17 cellular contexts compared by ENCODE assay signal in genomic region chr6:142848156-142848555, GRCh38.
DNase-seq lines count a peak whose midpoint lies in the region; ATAC-seq and TF ChIP-seq lines count a peak whose summit lies in the region.
"Had no signal": no experiment of that assay in that cellular context is flagged by ENCODE, and none has a peak within 500 bp of the region (broad histone marks: within the 10 kb centered on the region; RNA-seq: fewer than 3 reads in every experiment).

No MANE protein-coding gene starts in this region.

- H3K9me3 Mint-ChIP-seq in activated CD4-positive, alpha-beta memory T cell treated with anti-CD3 and anti-CD28 coated beads for 36 hours = no peaks in the 10 kb centered on the region
- no peaks in the 10 kb centered on the region for H3K9me3 Mint-ChIP-seq in activated CD4-positive, alpha-beta memory T cell treated with anti-CD3 and anti-CD28 coated beads, Interleukin-2, amount 10 ng/mL, durations not matched to agents 7 days and 5 days
- no peaks in the 10 kb centered on the region for H3K9me3 Mint-ChIP-seq in activated T-helper 17 cell treated with anti-CD3 and anti-CD28 coated beads, Interleukin-2, amount 50 U/mL, for 72 hours

- no peaks in the 10 kb centered on the region for H3K27me3 Mint-ChIP-seq in activated CD4-positive, alpha-beta memory T cell treated with anti-CD3 and anti-CD28 coated beads for 36 hours
- H3K27me3 Mint-ChIP-seq in activated CD4-positive, alpha-beta memory T cell treated with anti-CD3 and anti-CD28 coated beads, Interleukin-2, amount 10 ng/mL, durations not matched to agents 7 days and 5 days = no peaks in the 10 kb centered on the region
- H3K27me3 Mint-ChIP-seq in activated T-helper 17 cell treated with anti-CD3 and anti-CD28 coated beads, Interleukin-2, amount 50 U/mL, for 72 hours = no peaks in the 10 kb centered on the region

- no peak for DNase-seq in activated CD4-positive, alpha-beta memory T cell treated with anti-CD3 and anti-CD28 coated beads for 36 hours
- no peak for DNase-seq in activated CD4-positive, alpha-beta memory T cell treated with anti-CD3 and anti-CD28 coated beads, Interleukin-2, amount 10 ng/mL, durations not matched to agents 7 days and 5 days
- DNase-seq in GM23248 (no peak), psoas muscle (no peak)
- DNase-seq in stimulated activated CD4-positive, alpha-beta T cell treated with anti-CD3 and anti-CD28 coated beads, Interleukin-2, amount 100 ng/mL, for 24 hours = no peak
- DNase-seq: activated CD4-positive, alpha-beta T cell treated with anti-CD3 and anti-CD28 coated beads for 1 hour; Caco-2; GF-D8; NCI-H1930; NCI-H510A treated with DMSO at 0.1 percent for 48 hours; posterior cingulate gyrus; T-helper 1 cell had no signal

- intact Hi-C loops in activated CD4-positive, alpha-beta memory T cell treated with anti-CD3 and anti-CD28 coated beads for 36 hours (cut with micrococcal nuclease) = loop anchor here (5.0 kb wide), 1 partner anchor 156 kb away; no protein-coding TSS in a partner anchor
- intact Hi-C loops in psoas muscle (cut with DNase I) = loop anchor here (5.0 kb wide), 2 partner anchors 34 to 99 kb away; partner anchors contain the start of gene HIVEP2 (in 1 of the 2)

- no peaks in the 10 kb centered on the region for H3K27me3 ChIP-seq in GM23248 (replicated peaks; ENCODE audit: insufficient read depth)
- H3K27me3 ChIP-seq in psoas muscle (ENCODE audit: insufficient read depth in 3 of 3, low read length in 2 of 3) = no peaks in the 10 kb centered on the region
- H3K27me3 ChIP-seq: hepatocyte had no signal

- H3K4me1 Mint-ChIP-seq in activated CD4-positive, alpha-beta memory T cell treated with anti-CD3 and anti-CD28 coated beads for 36 hours (ENCODE audit: low read depth) = peaks cover 97% of the 10 kb centered on the region
- H3K4me1 Mint-ChIP-seq in activated CD4-positive, alpha-beta memory T cell treated with anti-CD3 and anti-CD28 coated beads, Interleukin-2, amount 10 ng/mL, durations not matched to agents 7 days and 5 days = peaks cover 92% of the 10 kb centered on the region
- peaks cover 72% of the 10 kb centered on the region for H3K4me1 Mint-ChIP-seq in activated T-helper 17 cell treated with anti-CD3 and anti-CD28 coated beads, Interleukin-2, amount 50 U/mL, for 72 hours

- peak overlapping the region; percentile 93 for H3K27ac ChIP-seq in GM23248
- peak overlapping the region; percentile 89 for H3K27ac ChIP-seq in psoas muscle

- H3K4me1 ChIP-seq in GM23248 (ENCODE audit: insufficient read depth) (peaks cover 91% of the 10 kb centered on the region), psoas muscle (peaks cover 91% of the 10 kb centered on the region)

- no peaks in the 10 kb centered on the region for H3K36me3 ChIP-seq in GM23248 (ENCODE audit: low read depth)
- H3K36me3 ChIP-seq in psoas muscle (ENCODE audit: insufficient read depth in 1 of 2, low read depth in 1 of 2) = no peaks in the 10 kb centered on the region

- peaks cover 93% of the 10 kb centered on the region for H3K79me2 ChIP-seq in GM23248 (ENCODE audit: insufficient read depth)

- ATAC-seq in activated T-helper 17 cell treated with anti-CD3 and anti-CD28 coated beads, Interleukin-2, amount 50 U/mL, for 72 hours (replicated peaks) = no peak
- no peak for ATAC-seq in psoas muscle
- no peak for ATAC-seq in HG03520 (IDR thresholded peaks at IDR 0.05; ENCODE audit: unreplicated experiment)
- ATAC-seq in GM18511 (IDR thresholded peaks at IDR 0.05; ENCODE audit: unreplicated experiment) = no peak
- ATAC-seq: esophagus mucosa had no signal

- peaks cover 76% of the 10 kb centered on the region for H3F3A ChIP-seq in GM23248 (ENCODE audit: insufficient read depth)

- no peak overlapping the region for H3K4me2 ChIP-seq in GM23248 (ENCODE audit: unreplicated experiment)
- H3K4me2 ChIP-seq: hepatocyte had no signal

- POLR2A ChIA-PET in activated CD4-positive, alpha-beta memory T cell treated with anti-CD3 and anti-CD28 coated beads for 36 hours (lab: Charles Lee) = interaction anchor here (1.2 to 1.3 kb wide), 2 partner anchors 9 to 98 kb away, joined by 4 to 5 read pairs; no protein-coding TSS in a partner anchor
- POLR2A ChIA-PET in activated CD4-positive, alpha-beta memory T cell treated with anti-CD3 and anti-CD28 coated beads, Interleukin-2, amount 10 ng/mL, durations not matched to agents 7 days and 5 days (lab: Charles Lee) = interaction anchor here (0.7 to 13.2 kb wide), 12 partner anchors 9 to 99 kb away, joined by 3 to 202 read pairs (median 4); no protein-coding TSS in a partner anchor

- peak overlapping the region; percentile 52 for H3K27ac Mint-ChIP-seq in activated CD4-positive, alpha-beta memory T cell treated with anti-CD3 and anti-CD28 coated beads for 36 hours
- no peak overlapping the region for H3K27ac Mint-ChIP-seq in activated CD4-positive, alpha-beta memory T cell treated with anti-CD3 and anti-CD28 coated beads, Interleukin-2, amount 10 ng/mL, durations not matched to agents 7 days and 5 days
- H3K27ac Mint-ChIP-seq in activated T-helper 17 cell treated with anti-CD3 and anti-CD28 coated beads, Interleukin-2, amount 50 U/mL, for 72 hours = peak overlapping the region; percentile 60

- H4K20me1 ChIP-seq in GM23248 (ENCODE audit: insufficient read depth) = no peaks in the 10 kb centered on the region

- H3K4me3 ChIP-seq in GM23248 (no peak overlapping the region), psoas muscle (no peak overlapping the region)
- H3K4me3 ChIP-seq: hepatocyte had no signal

- no peak overlapping the region for H3K9ac ChIP-seq in GM23248

- no peak overlapping the region for H2AFZ ChIP-seq in GM23248
- H2AFZ ChIP-seq: hepatocyte had no signal

- H3K9me3 ChIP-seq in GM23248 (ENCODE audit: low read depth) = no peaks in the 10 kb centered on the region
- H3K9me3 ChIP-seq in psoas muscle = no peaks in the 10 kb centered on the region
- H3K9me3 ChIP-seq: Caco-2 had no signal

- H3K9me2 ChIP-seq in GM23248 (ENCODE audit: insufficient read depth) = no peaks in the 10 kb centered on the region; the same call in 1 of the 2 replicates

- no peak for TF ChIP-seq CTCF in psoas muscle (IDR thresholded peaks at IDR 0.05)

- no peak overlapping the region for H3K4me3 Mint-ChIP-seq in activated CD4-positive, alpha-beta memory T cell treated with anti-CD3 and anti-CD28 coated beads for 36 hours
- no peak overlapping the region for H3K4me3 Mint-ChIP-seq in activated CD4-positive, alpha-beta memory T cell treated with anti-CD3 and anti-CD28 coated beads, Interleukin-2, amount 10 ng/mL, durations not matched to agents 7 days and 5 days
- peak overlapping the region; percentile 97 for H3K4me3 Mint-ChIP-seq in activated T-helper 17 cell treated with anti-CD3 and anti-CD28 coated beads, Interleukin-2, amount 50 U/mL, for 72 hours

- peaks cover 4% of the 10 kb centered on the region for H3K36me3 Mint-ChIP-seq in activated CD4-positive, alpha-beta memory T cell treated with anti-CD3 and anti-CD28 coated beads for 36 hours
- peaks cover 3% of the 10 kb centered on the region for H3K36me3 Mint-ChIP-seq in activated CD4-positive, alpha-beta memory T cell treated with anti-CD3 and anti-CD28 coated beads, Interleukin-2, amount 10 ng/mL, durations not matched to agents 7 days and 5 days (ENCODE audit: low read depth)
- H3K36me3 Mint-ChIP-seq in activated T-helper 17 cell treated with anti-CD3 and anti-CD28 coated beads, Interleukin-2, amount 50 U/mL, for 72 hours (ENCODE audit: low read depth) = peaks cover 31% of the 10 kb centered on the region

- in situ Hi-C loops in GM23248 (cut with MboI) = no loop called here

- CTCF ChIA-PET in activated CD4-positive, alpha-beta memory T cell treated with anti-CD3 and anti-CD28 coated beads for 36 hours (lab: Charles Lee) = interaction anchor here (0.6 to 1.5 kb wide), 4 partner anchors 36 to 95 kb away, joined by 3 to 4 read pairs (median 3); no protein-coding TSS in a partner anchor
- CTCF ChIA-PET in activated CD4-positive, alpha-beta memory T cell treated with anti-CD3 and anti-CD28 coated beads, Interleukin-2, amount 10 ng/mL, durations not matched to agents 7 days and 5 days (lab: Charles Lee) = interaction anchor here (0.6 to 1.6 kb wide), 4 partner anchors 9 to 87 kb away, joined by 3 read pairs; no protein-coding TSS in a partner anchor
